Comparison of ENCODE assay signal across 9 cellular contexts in genomic region chr14:20697273-20698017, GRCh38. TPM values are rescaled to one million over a fixed set of nuclear protein-coding genes. Genes with fewer than 3 reads are reported as not detected.
A peak's percentile ranks its signal among the peaks of the same experiment; 100 is the strongest.
DNase-seq lines count a peak whose midpoint lies in the region; TF ChIP-seq lines count a peak whose summit lies in the region.
"Had no signal": no experiment of that assay in that cellular context is flagged by ENCODE, and none has a peak within 500 bp of the region (broad histone marks: within the 10 kb centered on the region; RNA-seq: fewer than 3 reads in every experiment).

No MANE protein-coding gene starts in this region.

- H3K9ac ChIP-seq in OCI-LY1 (ENCODE audit: low read length), result no peak overlapping the region

- no peaks in the 10 kb centered on the region for H4K20me1 ChIP-seq in OCI-LY1 (ENCODE audit: insufficient read depth, low read length)

- TF ChIP-seq EP300 in suprapubic skin (IDR thresholded peaks at IDR 0.05), result no peak

- no peaks in the 10 kb centered on the region for H3K79me2 ChIP-seq in OCI-LY1 (ENCODE audit: insufficient read depth, low read length)

- no peak overlapping the region for H3K4me2 ChIP-seq in OCI-LY1 (ENCODE audit: low read length)

- DNase-seq in CD8-positive, alpha-beta memory T cell, result peak; percentile 41 to 68 (median 44)
- DNase-seq in HCEC 1CT (peak; percentile 60), activated T-cell treated with anti-CD3 and anti-CD28 coated beads for 24 hours (ENCODE audit: low read depth) (peak; percentile 55), esophagus squamous epithelium (lab: John Stamatoyannopoulos, UW) (no peak), suprapubic skin (ENCODE audit: low spot score in 2 of 2) (no peak), NCI-H128 (lab: John Stamatoyannopoulos, UW; ENCODE audit: unreplicated experiment) (no peak)

- WGBS in esophagus squamous epithelium, 2 donors, result 30 to 38% methylated on average over 6 of the region's 6 CpGs
- 39% methylated on average over 6 of the region's 6 CpGs for WGBS in suprapubic skin

- no peak overlapping the region for H2AFZ ChIP-seq in OCI-LY1 (ENCODE audit: low read length)

- no peak overlapping the region for H3K27ac ChIP-seq in CD8-positive, alpha-beta memory T cell (ENCODE audit: low read depth, low read length)
- H3K27ac ChIP-seq in OCI-LY1 (ENCODE audit: low read depth, low read length, poor library complexity, severe bottlenecking) (no peak overlapping the region), esophagus squamous epithelium (no peak overlapping the region), suprapubic skin (no peak overlapping the region)

- TF ChIP-seq CTCF in OCI-LY1 (IDR thresholded peaks at IDR 0.05; ENCODE audit: low read length), result peak; percentile 86
- peak; percentile 63 to 90 (median 78) for TF ChIP-seq CTCF in esophagus squamous epithelium (IDR thresholded peaks at IDR 0.05)
- TF ChIP-seq CTCF in nephron (IDR thresholded peaks at IDR 0.05; ENCODE audit: unreplicated experiment in 3 of 3), result peak; percentile 84
- TF ChIP-seq CTCF in suprapubic skin (IDR thresholded peaks at IDR 0.05), result peak; percentile 34 to 57

- no peaks in the 10 kb centered on the region for H3K27me3 ChIP-seq in CD8-positive, alpha-beta memory T cell (ENCODE audit: insufficient read depth, low read length, poor library complexity, severe bottlenecking)
- H3K27me3 ChIP-seq in OCI-LY1 (ENCODE audit: insufficient read depth, low read length), result no peaks in the 10 kb centered on the region
- H3K27me3 ChIP-seq in esophagus squamous epithelium, result no peaks in the 10 kb centered on the region
- H3K27me3 ChIP-seq in suprapubic skin, result no peaks in the 10 kb centered on the region

- H3K4me1 ChIP-seq in CD8-positive, alpha-beta memory T cell (ENCODE audit: insufficient read depth, low read length), result no peaks in the 10 kb centered on the region
- no peaks in the 10 kb centered on the region for H3K4me1 ChIP-seq in OCI-LY1 (ENCODE audit: insufficient read depth, low read length, severe bottlenecking)
- H3K4me1 ChIP-seq in esophagus squamous epithelium, result peaks cover 0 to 9% (median 0%) of the 10 kb centered on the region in 3 donors
- no peaks in the 10 kb centered on the region for H3K4me1 ChIP-seq in suprapubic skin

- H3K27ac Mint-ChIP-seq in CD8-positive, alpha-beta memory T cell, result no peak overlapping the region
- H3K27ac Mint-ChIP-seq in nephron, result no peak overlapping the region

- H3K36me3 ChIP-seq in CD8-positive, alpha-beta memory T cell (ENCODE audit: insufficient read depth, low read length), result no peaks in the 10 kb centered on the region
- H3K36me3 ChIP-seq in OCI-LY1 (ENCODE audit: insufficient read depth, low read length), result no peaks in the 10 kb centered on the region
- peaks cover 0 to 27% (median 0%) of the 10 kb centered on the region in 3 donors for H3K36me3 ChIP-seq in esophagus squamous epithelium
- H3K36me3 ChIP-seq in suprapubic skin, result peaks cover 9% of the 10 kb centered on the region

- no peak overlapping the region for H3K4me3 Mint-ChIP-seq in CD8-positive, alpha-beta memory T cell
- no peak overlapping the region for H3K4me3 Mint-ChIP-seq in nephron

- H3K9me2 ChIP-seq in OCI-LY1 (ENCODE audit: low read depth, low read length), result no peaks in the 10 kb centered on the region

- no peaks in the 10 kb centered on the region for H3F3A ChIP-seq in OCI-LY1 (ENCODE audit: insufficient read depth, low read length)

- intact Hi-C loops in esophagus squamous epithelium (cut with DNase I), result loop anchor here (5.0 to 10.0 kb wide), 2 partner anchors 160 to 267 kb away; no protein-coding TSS in a partner anchor

- H3K4me1 Mint-ChIP-seq in CD8-positive, alpha-beta memory T cell, result no peaks in the 10 kb centered on the region
- H3K4me1 Mint-ChIP-seq in nephron, result no peaks in the 10 kb centered on the region

- H3K9me3 ChIP-seq in CD8-positive, alpha-beta memory T cell (ENCODE audit: low read length), result no peaks in the 10 kb centered on the region
- H3K9me3 ChIP-seq in OCI-LY1 (ENCODE audit: low read length) (no peaks in the 10 kb centered on the region), esophagus squamous epithelium (no peaks in the 10 kb centered on the region), suprapubic skin (no peaks in the 10 kb centered on the region)

- POLR2A ChIA-PET in CD8-positive, alpha-beta memory T cell (lab: Charles Lee), result no interaction called here

- CTCF ChIA-PET in CD8-positive, alpha-beta memory T cell (lab: Charles Lee), result interaction anchor here (0.9 to 2.9 kb wide), 11 partner anchors 22 to 273 kb away, joined by 3 to 12 read pairs (median 7); no protein-coding TSS in a partner anchor

- peaks cover 5 to 9% of the 10 kb centered on the region in 2 donors for H3K27me3 Mint-ChIP-seq in CD8-positive, alpha-beta memory T cell
- H3K27me3 Mint-ChIP-seq in nephron (ENCODE audit: low read depth), result peaks cover 3% of the 10 kb centered on the region

- no peaks in the 10 kb centered on the region for H3K9me3 Mint-ChIP-seq in CD8-positive, alpha-beta memory T cell
- H3K9me3 Mint-ChIP-seq in nephron, result no peaks in the 10 kb centered on the region

- H3K36me3 Mint-ChIP-seq in CD8-positive, alpha-beta memory T cell, result no peaks in the 10 kb centered on the region
- no peaks in the 10 kb centered on the region for H3K36me3 Mint-ChIP-seq in nephron (ENCODE audit: low read depth)

- no peak overlapping the region for H3K4me3 ChIP-seq in CD8-positive, alpha-beta memory T cell (ENCODE audit: low read length)
- H3K4me3 ChIP-seq in OCI-LY1 (ENCODE audit: low read depth, low read length, poor library complexity, severe bottlenecking) (no peak overlapping the region), esophagus squamous epithelium (no peak overlapping the region), suprapubic skin (no peak overlapping the region)

- TF ChIP-seq POLR2A in esophagus squamous epithelium (IDR thresholded peaks at IDR 0.05), result no peak
- no peak for TF ChIP-seq POLR2A in suprapubic skin (IDR thresholded peaks at IDR 0.05)

RNA-seq across cellular contexts. Expression of gene ANG, which starts 8.9 kb away (rescaled TPM):
- under 1 TPM; 0.39 to 0.58 TPM for total RNA-seq in CD8-positive, alpha-beta memory T cell
- 1.4 TPM for polyA plus RNA-seq in CD8-positive, alpha-beta memory T cell
- total RNA-seq in esophagus squamous epithelium, result 10 to 100 TPM in 1 of 4 donors, 1 to 10 TPM in 3; 1.4 to 15.1 (median 5.8) TPM
- 10 to 100 TPM; 19.3 to 46.9 (median 27.1) TPM for total RNA-seq in suprapubic skin

RNA-seq across cellular contexts. Expression of gene RNASE4, which starts 13.1 kb away (rescaled TPM):
- under 1 TPM in 1 of 2 experiments, not detected in 1; 0.57 TPM for total RNA-seq in CD8-positive, alpha-beta memory T cell
- polyA plus RNA-seq in CD8-positive, alpha-beta memory T cell, result 2.3 TPM
- total RNA-seq in esophagus squamous epithelium (10 to 100 TPM in 2 of 4 donors, 1 to 10 TPM in 2; 4.0 to 73.1 (median 19.5) TPM), suprapubic skin (10 to 100 TPM; 43.9 to 84.2 (median 66.2) TPM)

RNA-seq across cellular contexts. Expression of gene EDDM3A, which starts 48.2 kb away (rescaled TPM):
- total RNA-seq in CD8-positive, alpha-beta memory T cell, result not detected
- not detected for polyA plus RNA-seq in CD8-positive, alpha-beta memory T cell
- total RNA-seq in esophagus squamous epithelium, result not detected
- not detected for total RNA-seq in suprapubic skin
- total RNA-seq: T-helper 1 cell treated with Interleukin-12 subunit alpha and Interleukin-12 subunit beta and Interleukin-4 antibody, amounts not matched to agents 30 ng/mL and 1 ng/mL, for 36 hours had no signal

RNA-seq across cellular contexts. Expression of gene OR6S1, which starts 56.0 kb away (rescaled TPM):
- total RNA-seq in CD8-positive, alpha-beta memory T cell, result not detected
- polyA plus RNA-seq in CD8-positive, alpha-beta memory T cell, result not detected
- total RNA-seq in esophagus squamous epithelium (not detected), suprapubic skin (not detected)
- total RNA-seq: T-helper 1 cell treated with Interleukin-12 subunit alpha and Interleukin-12 subunit beta and Interleukin-4 antibody, amounts not matched to agents 30 ng/mL and 1 ng/mL, for 36 hours had no signal

Comparison
In these comparisons a context has a peak if more than half of its experiments do, and no peak if none do; other contexts are left out.
1. DNase-seq: peak in CD8-positive, alpha-beta memory T cell (5 of 5), HCEC 1CT (single experiment) and activated T-cell treated with anti-CD3 and anti-CD28 coated beads for 24 hours (single experiment); none in esophagus squamous epithelium (single experiment), suprapubic skin (0 of 2) and NCI-H128 (single experiment).
2. Peak in every context shown above with its lines, with median percentiles within 50 percentile points of each other: CTCF ChIP-seq.